In the genomic region with DNA sequence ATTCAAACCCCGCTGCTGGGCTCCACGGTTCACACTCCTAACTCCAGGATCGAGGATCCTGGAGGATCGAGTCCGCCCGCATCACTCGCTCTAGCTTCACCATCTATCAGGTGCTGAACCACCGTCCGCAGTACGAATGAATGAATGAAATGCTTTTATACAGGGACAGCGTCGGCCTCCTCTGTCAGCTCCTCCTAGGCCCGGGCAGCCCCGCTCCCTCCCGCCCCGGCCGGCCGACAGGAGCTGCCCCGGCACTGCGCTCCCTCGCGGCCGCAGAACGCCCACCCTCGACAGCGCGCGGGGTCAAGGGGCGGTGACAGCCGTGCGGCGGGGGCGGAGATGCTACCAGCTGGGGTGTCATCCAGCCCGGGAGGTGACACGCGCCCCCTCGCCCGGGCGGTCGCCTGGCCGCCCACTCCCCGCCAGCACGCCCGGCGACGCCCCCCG, we compare ENCODE assay signal across 8 cellular contexts. TPM values are rescaled to one million over a fixed set of nuclear protein-coding genes. Genes with fewer than 3 reads are reported as not detected.
DNase-seq lines count a peak whose midpoint lies in the region; ATAC-seq and TF ChIP-seq lines count a peak whose summit lies in the region.

No MANE protein-coding gene starts in this region.

- no peaks in the 10 kb centered on the region for H3K79me2 ChIP-seq in H9 (ENCODE audit: insufficient read depth, low read length)

- no peak overlapping the region for H3T11ph ChIP-seq in H9 (ENCODE audit: low read length)

- H2BK12ac ChIP-seq in H9 (ENCODE audit: insufficient read length, low read depth, low read length), result no peak overlapping the region

- intact Hi-C loops in colonic mucosa (cut with DNase I), result no loop called here
- intact Hi-C loops in lower leg skin (cut with DNase I; ENCODE audit: low total_unique reads), result no loop called here

- H3K4ac ChIP-seq in H9 (ENCODE audit: low read depth, low read length), result no peak overlapping the region

- no peaks in the 10 kb centered on the region for H3K79me1 ChIP-seq in H9 (ENCODE audit: insufficient read depth, low read depth, low read length, poor library complexity, severe bottlenecking)

- no CpG with 5 or more reads among the region's 47 CpGs for WGBS in H9 (ENCODE audit: extremely low coverage, insufficient read length, low lambda C conversion rate)
- 0 to 1% methylated on average over 18 to 41 of the region's 47 CpGs for WGBS in lower leg skin, 2 donors

- peak; percentile 62 to 69 for ATAC-seq in activated CD4-positive, CD25-positive, alpha-beta regulatory T cell treated with anti-CD3 and anti-CD28 coated beads, Interleukin-2, amount 50 U/mL, for 24 hours
- no peak for ATAC-seq in GM18873 (IDR thresholded peaks at IDR 0.05; ENCODE audit: low FRiP score, unreplicated experiment)

- peak overlapping the region; percentile 58 for H3K4me2 ChIP-seq in H9 (ENCODE audit: insufficient read depth, insufficient read length, low read length)

- peak; percentile 83 for DNase-seq in GM12865 (ENCODE audit: low read depth)
- peak; percentile 74 for DNase-seq in H9
- peak; percentile 65 for DNase-seq in MG63
- peak; percentile 54 for DNase-seq in colonic mucosa
- no peak for DNase-seq in lower leg skin (ENCODE audit: low spot score in 2 of 2)
- DNase-seq in stimulated activated CD4-positive, alpha-beta T cell treated with anti-CD3 and anti-CD28 coated beads, TNF-alpha, amount 100 ng/mL, for 4 hours (ENCODE audit: low read depth in 3 of 3), result peak in 2 of 3 experiments; percentile 61 to 75

- no peak for TF ChIP-seq POLR2A in lower leg skin (IDR thresholded peaks at IDR 0.05)

- peaks cover 9 to 20% (median 11%) of the 10 kb centered on the region in 3 experiments for H3K36me3 Mint-ChIP-seq in H9 (ENCODE audit: insufficient read depth in 1 of 3, low read depth in 3 of 3)

- H4K5ac ChIP-seq in H9 (ENCODE audit: insufficient read length, low read depth, low read length), result no peak overlapping the region

- H3K36me3 ChIP-seq in MG63, result peaks cover 15% of the 10 kb centered on the region
- no peaks in the 10 kb centered on the region for H3K36me3 ChIP-seq in colonic mucosa

- no peaks in the 10 kb centered on the region for H3K23me2 ChIP-seq in H9 (ENCODE audit: insufficient read length, low read depth, low read length, poor library complexity, severe bottlenecking)

- H2AFZ ChIP-seq in H9 (ENCODE audit: low read length), result no peak overlapping the region

- TF ChIP-seq CTCF in GM12865 (IDR thresholded peaks at IDR 0.05; ENCODE audit: insufficient read depth, low read depth, low read length, missing control alignments) (no peak), H9 (conservative IDR thresholded peaks at IDR 0.05) (peak; percentile 50), colonic mucosa (IDR thresholded peaks at IDR 0.05) (no peak), lower leg skin (IDR thresholded peaks at IDR 0.05) (no peak)

- H3K9me3 ChIP-seq in H9 (ENCODE audit: control insufficient read depth, low read depth, low read length), result no peaks in the 10 kb centered on the region
- H3K9me3 ChIP-seq in MG63, result 0 out of 2 replicates have a peak, but pooled peaks cover 6% of the 10 kb centered on the region
- H3K9me3 ChIP-seq in colonic mucosa, result no peaks in the 10 kb centered on the region

- H3K4me3 Mint-ChIP-seq in H9, result peak overlapping the region; percentile 86 to 93

- H3K27ac ChIP-seq in H9 (ENCODE audit: insufficient read length, low read depth, low read length) (no peak overlapping the region), colonic mucosa (peak overlapping the region; percentile 52)

- H2BK5ac ChIP-seq in H9 (ENCODE audit: insufficient read length, low read length), result no peak overlapping the region

- no peak overlapping the region for H2BK20ac ChIP-seq in H9 (ENCODE audit: low read depth, low read length, poor library complexity, severe bottlenecking)

- no peak overlapping the region for H2BK15ac ChIP-seq in H9 (ENCODE audit: low read depth, low read length)

- no peak overlapping the region for H3K18ac ChIP-seq in H9 (ENCODE audit: insufficient read length, low read depth, low read length)

- H4K91ac ChIP-seq in H9 (ENCODE audit: insufficient read length, low read depth, low read length), result no peak overlapping the region

- H3K4me1 ChIP-seq in H9 (ENCODE audit: insufficient read depth, low read length) (no peaks in the 10 kb centered on the region), colonic mucosa (no peaks in the 10 kb centered on the region)

- peaks cover 11 to 14% of the 10 kb centered on the region in 2 experiments for H3K4me1 Mint-ChIP-seq in H9

- H3K27me3 ChIP-seq in H9 (ENCODE audit: insufficient read depth, low read length), result no peaks in the 10 kb centered on the region
- no peaks in the 10 kb centered on the region for H3K27me3 ChIP-seq in MG63
- no peaks in the 10 kb centered on the region for H3K27me3 ChIP-seq in colonic mucosa

- H3K9ac ChIP-seq in H9 (ENCODE audit: extremely low read depth, insufficient read length, low read length) (peak overlapping the region; percentile 28), colonic mucosa (ENCODE audit: low read depth in 2 of 2, low read length in 2 of 2) (peak overlapping the region; percentile 48 to 59)

- peak overlapping the region; percentile 73 for H3K4me3 ChIP-seq in GM12865 (ENCODE audit: low read depth, low read length)
- peak overlapping the region; percentile 94 for H3K4me3 ChIP-seq in MG63
- peak overlapping the region; percentile 89 for H3K4me3 ChIP-seq in colonic mucosa
- H3K4me3 ChIP-seq in lower leg skin (ENCODE audit: low read depth, poor library complexity, severe bottlenecking), result peak overlapping the region; percentile 77

- H3K9me3 Mint-ChIP-seq in H9, result peaks cover 0 to under 1% of the 10 kb centered on the region in 2 experiments; a peak in 1 of 5 replicates

- H3K27me3 Mint-ChIP-seq in H9 (ENCODE audit: low read depth), result peaks cover 3% of the 10 kb centered on the region; the same call in 1 of the 2 replicates

- H3K23ac ChIP-seq in H9 (ENCODE audit: insufficient read length, low read depth, low read length), result no peak overlapping the region

- no peak overlapping the region for H3K14ac ChIP-seq in H9 (ENCODE audit: insufficient read depth, low read length)

- no peak overlapping the region for H3K56ac ChIP-seq in H9 (ENCODE audit: insufficient read length, low read depth, low read length)

- H2BK120ac ChIP-seq in H9 (ENCODE audit: low read depth, low read length, poor library complexity, severe bottlenecking), result no peak overlapping the region

- peak overlapping the region in 1 of 3 experiments; percentile 27; a peak in 1 of 7 replicates for H3K27ac Mint-ChIP-seq in H9

- H4K20me1 ChIP-seq in H9 (ENCODE audit: control insufficient read depth, insufficient read depth, insufficient read length), result no peaks in the 10 kb centered on the region

- no peak overlapping the region for H4K8ac ChIP-seq in H9 (replicated peaks; ENCODE audit: insufficient read length, low read depth, low read length)

- H2AK5ac ChIP-seq in H9 (ENCODE audit: insufficient read length, low read length), result no peak overlapping the region

RNA-seq across cellular contexts. Expression of a gene that starts 0.5 kb away (rescaled TPM):
- 16.5 and 16.7 TPM in 2 replicates for total RNA-seq in H9 (2021)
- total RNA-seq in MG63 (2014; rRNA removed; shearing (Covaris generic); ENCODE audit: low replicate concordance), result 25.7 and 29.1 TPM in 2 replicates
- total RNA-seq in colonic mucosa, result 10 to 100 TPM; 24.9 to 36.3 TPM
- total RNA-seq in lower leg skin, result 10 to 100 TPM; 25.9 to 42.4 (median 29.3) TPM

RNA-seq across cellular contexts. Expression of a gene that starts 28.7 kb away (rescaled TPM):
- total RNA-seq in H9 (2021) (not detected in 2 replicates), colonic mucosa (not detected), lower leg skin (not detected)
- total RNA-seq in MG63 (2014; rRNA removed; shearing (Covaris generic); ENCODE audit: low replicate concordance), result not detected in 2 replicates

RNA-seq across cellular contexts. Expression of a gene that starts 42.5 kb away (rescaled TPM):
- total RNA-seq in H9 (2021) (not detected in 2 replicates), colonic mucosa (10 to 100 TPM in 1 of 2 donors, 1 to 10 TPM in 1; 1.1 to 12.7 TPM), lower leg skin (1 to 10 TPM; 2.4 to 4.2 (median 3.0) TPM)
- 1.9 and 4.5 TPM in 2 replicates for total RNA-seq in MG63 (2014; rRNA removed; shearing (Covaris generic); ENCODE audit: low replicate concordance)

RNA-seq across cellular contexts. Expression of a gene that starts 46.5 kb away (rescaled TPM):
- total RNA-seq in H9 (2021), result 0.37 and 0.98 TPM in 2 replicates
- total RNA-seq in MG63 (2014; rRNA removed; shearing (Covaris generic); ENCODE audit: low replicate concordance), result not detected in 2 replicates
- under 1 TPM in 1 of 2 donors, not detected in 1; 0.42 TPM for total RNA-seq in colonic mucosa
- total RNA-seq in lower leg skin, result 1 to 10 TPM in 1 of 4 donors, under 1 TPM in 2, not detected in 1; 0.10 to 1.3 (median 0.63) TPM

Comparison
In these comparisons a context has a peak if more than half of its experiments do, and no peak if none do; other contexts are left out.
1. DNase-seq: peak in GM12865 (single experiment), H9 (single experiment), MG63 (single experiment), colonic mucosa (single experiment) and stimulated activated CD4-positive, alpha-beta T cell treated with anti-CD3 and anti-CD28 coated beads, TNF-alpha, amount 100 ng/mL, for 4 hours (2 of 3); none in lower leg skin (0 of 2).
2. Peak in every context shown above with its lines, with median percentiles within 50 percentile points of each other: H3K4me3 ChIP-seq.